Comparison of ENCODE assay signal across 9 cellular contexts in the genomic region with DNA sequence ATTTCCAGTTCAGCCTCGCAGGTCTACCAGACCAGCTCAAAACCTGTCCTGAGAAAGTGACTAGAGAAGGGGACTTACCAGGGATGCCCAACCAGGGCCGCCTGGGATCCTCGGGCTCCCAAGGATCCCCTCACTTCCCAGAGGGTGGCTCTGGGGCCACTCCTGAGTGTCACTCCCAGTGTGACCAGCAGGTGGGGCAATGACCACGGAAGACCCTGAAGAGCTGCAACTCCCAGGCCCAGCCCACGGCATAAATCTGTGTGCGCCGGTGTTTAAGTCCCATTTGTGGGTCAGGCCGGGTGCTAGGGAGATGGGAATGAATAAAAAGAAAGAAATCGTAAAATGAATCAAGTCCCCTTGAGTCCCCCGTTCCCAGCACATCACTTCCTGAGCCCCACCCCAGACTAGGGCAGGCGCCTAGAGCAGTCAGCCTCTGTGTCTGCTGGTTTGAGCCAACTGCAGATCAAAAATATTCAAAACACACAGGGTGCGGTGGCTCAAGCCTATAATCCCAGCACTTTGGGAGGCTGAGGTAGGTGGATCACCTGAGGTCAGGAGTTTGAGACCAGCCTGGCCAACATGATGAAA. TPM values are rescaled to one million over a fixed set of nuclear protein-coding genes. Genes with fewer than 3 reads are reported as not detected.
A peak's percentile ranks its signal among the peaks of the same experiment; 100 is the strongest.
DNase-seq lines count a peak whose midpoint lies in the region; ATAC-seq, FAIRE-seq and TF ChIP-seq lines count a peak whose summit lies in the region.
"Had no signal": no experiment of that assay in that cellular context is flagged by ENCODE, and none has a peak within 500 bp of the region (broad histone marks: within the 10 kb centered on the region; RNA-seq: fewer than 3 reads in every experiment).

No MANE protein-coding gene starts in this region.

- no peak overlapping the region for H3K9ac ChIP-seq in parathyroid adenoma

- H3K4me3 ChIP-seq in parathyroid adenoma (ENCODE audit: low read depth, low read length) (no peak overlapping the region), upper lobe of right lung (no peak overlapping the region)

- H2AFZ ChIP-seq in parathyroid adenoma = peak overlapping the region; percentile 61

- TF ChIP-seq CTCF in parathyroid adenoma (IDR thresholded peaks at IDR 0.05) (peak; percentile 94), upper lobe of right lung (IDR thresholded peaks at IDR 0.05) (peak; percentile 91)

- H3K4me1 ChIP-seq in parathyroid adenoma = no peaks in the 10 kb centered on the region
- peaks cover 22% of the 10 kb centered on the region for H3K4me1 ChIP-seq in upper lobe of right lung

- no peaks in the 10 kb centered on the region for H3K79me2 ChIP-seq in parathyroid adenoma

- no peaks in the 10 kb centered on the region for H3K27me3 ChIP-seq in parathyroid adenoma (ENCODE audit: control insufficient read depth, insufficient read depth, low read length)
- H3K27me3 ChIP-seq in upper lobe of right lung = no peaks in the 10 kb centered on the region

- FAIRE-seq in G401.6 (lab: Jason Lieb, UNC) (peak; percentile 71), frontal cortex (lab: Jason Lieb, UNC) (no peak)

- H3K36me3 ChIP-seq in parathyroid adenoma (ENCODE audit: control insufficient read depth, insufficient read depth, low read length) (no peaks in the 10 kb centered on the region), upper lobe of right lung (peaks cover 9% of the 10 kb centered on the region)

- H3K9me3 ChIP-seq in parathyroid adenoma (ENCODE audit: control insufficient read depth, low read length) (no peaks in the 10 kb centered on the region), upper lobe of right lung (no peaks in the 10 kb centered on the region)

- DNase-seq in LHCN-M2 (ENCODE audit: low read depth) = peak; percentile 67
- peak; percentile 69 for DNase-seq in SHP77 treated with DMSO at 0.1 percent for 48 hours (lab: John Stamatoyannopoulos, UW)
- peak; percentile 66 for DNase-seq in activated effector memory CD4-positive, alpha-beta T cell treated with Interleukin-2 at 50 U/mL for 16 hours
- peak; percentile 77 to 90 for DNase-seq in frontal cortex (ENCODE audit: low spot score in 2 of 2)
- DNase-seq in upper lobe of right lung = peak; percentile 89

- intact Hi-C loops in upper lobe of right lung (cut with DNase I) = loop anchor here (5.0 kb wide), 1 partner anchor 48 kb away; a partner anchor contains a TSS

- H3K27ac ChIP-seq in parathyroid adenoma = no peak overlapping the region
- no peak overlapping the region for H3K27ac ChIP-seq in upper lobe of right lung

- ATAC-seq in upper lobe of right lung (peak; percentile 93), HG03045 (IDR thresholded peaks at IDR 0.05; ENCODE audit: unreplicated experiment) (no peak)

- no peak overlapping the region for H3K4me2 ChIP-seq in parathyroid adenoma (ENCODE audit: low read length)

RNA-seq across cellular contexts. Expression of a gene that starts 10.7 kb away (rescaled TPM):
- not detected in 2 replicates for total RNA-seq in LHCN-M2 (2014; rRNA removed)
- 0.06 TPM for polyA plus RNA-seq in LHCN-M2 (2012)
- total RNA-seq in frontal cortex = not detected
- total RNA-seq in upper lobe of right lung = 12.6 TPM

RNA-seq across cellular contexts. Expression of a gene that starts 13.1 kb away (rescaled TPM):
- total RNA-seq in LHCN-M2 (2014; rRNA removed) = 247 and 279 TPM in 2 replicates
- 387 TPM for polyA plus RNA-seq in LHCN-M2 (2012)
- total RNA-seq in frontal cortex = 211 TPM
- total RNA-seq in upper lobe of right lung = 142 TPM

RNA-seq across cellular contexts. Expression of a gene that starts 21.8 kb away (rescaled TPM):
- not detected in 2 replicates for total RNA-seq in LHCN-M2 (2014; rRNA removed)
- polyA plus RNA-seq in LHCN-M2 (2012) = not detected
- total RNA-seq in frontal cortex = not detected
- total RNA-seq in upper lobe of right lung = not detected
- total RNA-seq: glomerular endothelial cell had no signal

RNA-seq across cellular contexts. Expression of a gene that starts 46.8 kb away (rescaled TPM):
- total RNA-seq in LHCN-M2 (2014; rRNA removed) (1.7 and 1.8 TPM in 2 replicates), frontal cortex (17.5 TPM), upper lobe of right lung (10.0 TPM)
- polyA plus RNA-seq in LHCN-M2 (2012) = 1.6 TPM

Comparison
In these comparisons a context has a peak if more than half of its experiments do, and no peak if none do; other contexts are left out.
1. RNA of a gene that starts 10.7 kb away (total RNA-seq): 12.6 TPM in upper lobe of right lung (single experiment); not detected in LHCN-M2 and not detected in frontal cortex (single experiment); every median in the first group is over 10 times any median in the second.
2. Peak in every context shown above with its lines, with median percentiles within 50 percentile points of each other: DNase-seq.